ENCODE assay signal across 20 cellular contexts in genomic region chr17:80281516-80281915, GRCh38. TPM values are rescaled to one million over a fixed set of nuclear protein-coding genes. Genes with fewer than 3 reads are reported as not detected.
DNase-seq lines count a peak whose midpoint lies in the region; ATAC-seq and TF ChIP-seq lines count a peak whose summit lies in the region.
"Had no signal": no experiment of that assay in that cellular context is flagged by ENCODE, and none has a peak within 500 bp of the region (broad histone marks: within the 10 kb centered on the region; RNA-seq: fewer than 3 reads in every experiment).

No MANE protein-coding gene starts in this region.

- no peak overlapping the region for H3K4me3 Mint-ChIP-seq in effector memory CD8-positive, alpha-beta T cell
- H3K4me3 Mint-ChIP-seq in natural killer cell: no peak overlapping the region
- H3K4me3 Mint-ChIP-seq in CD4-positive, alpha-beta memory T cell: no peak overlapping the region

- no peak overlapping the region for H3K4me3 ChIP-seq in body of pancreas
- no peak overlapping the region for H3K4me3 ChIP-seq in CD4-positive, alpha-beta memory T cell (ENCODE audit: low read length in 2 of 2)
- H3K4me3 ChIP-seq: SJSA1 had no signal

- peaks cover 71% of the 10 kb centered on the region for H3K36me3 Mint-ChIP-seq in effector memory CD8-positive, alpha-beta T cell (ENCODE audit: insufficient read depth)
- H3K36me3 Mint-ChIP-seq in natural killer cell: no peaks in the 10 kb centered on the region
- peaks cover 4 to 45% of the 10 kb centered on the region in 2 donors for H3K36me3 Mint-ChIP-seq in CD4-positive, alpha-beta memory T cell

- peak overlapping the region; percentile 56 to 86 for H3K27ac Mint-ChIP-seq in effector memory CD8-positive, alpha-beta T cell
- peak overlapping the region; percentile 53 to 68 for H3K27ac Mint-ChIP-seq in natural killer cell
- peak overlapping the region in 3 of 7 donors; percentile 19 to 78 (median 35) for H3K27ac Mint-ChIP-seq in CD4-positive, alpha-beta memory T cell

- TF ChIP-seq CTCF in natural killer cell (IDR thresholded peaks at IDR 0.05): no peak
- no peak for TF ChIP-seq CTCF in body of pancreas (IDR thresholded peaks at IDR 0.05)

- H3K36me3 ChIP-seq in body of pancreas (replicated peaks in 1 of 2; ENCODE audit: insufficient read depth in 1 of 2, low read depth in 2 of 2): no peaks in the 10 kb centered on the region
- peaks cover 30% of the 10 kb centered on the region for H3K36me3 ChIP-seq in CD4-positive, alpha-beta memory T cell (ENCODE audit: insufficient read depth, low read length)

- H3K27me3 ChIP-seq in body of pancreas: no peaks in the 10 kb centered on the region
- H3K27me3 ChIP-seq in CD4-positive, alpha-beta memory T cell (ENCODE audit: insufficient read depth, low read length): no peaks in the 10 kb centered on the region
- H3K27me3 ChIP-seq: SJSA1 had no signal

- intact Hi-C loops in Right ventricle myocardium inferior (cut with DNase I): no loop called here
- intact Hi-C loops in cardiac septum (cut with DNase I): no loop called here
- intact Hi-C loops in natural killer cell (cut with micrococcal nuclease): no loop called here
- intact Hi-C loops in body of pancreas (cut with DNase I): no loop called here
- intact Hi-C loops in CD4-positive, alpha-beta memory T cell (cut with micrococcal nuclease): no loop called here

- DNase-seq in Right ventricle myocardium inferior (ENCODE audit: missing footprints): peak; percentile 16
- DNase-seq in cardiac septum (ENCODE audit: low spot score): no peak
- no peak for DNase-seq in effector memory CD8-positive, alpha-beta T cell
- DNase-seq in natural killer cell: no peak
- DNase-seq in body of pancreas: no peak
- DNase-seq in CD4-positive, alpha-beta memory T cell: no peak
- DNase-seq: C1 segment of cervical spinal cord, DMS153, DND-41, KBM-7, MV-4-11, NCI-H1105, NCI-H1436 treated with DMSO at 0.1 percent for 48 hours, NCI-H187 treated with DMSO at 0.1 percent for 48 hours, NCI-H2171 treated with DMSO at 0.1 percent for 48 hours, NCI-H524, NCI-H774, Right ventricle myocardium superior had no signal

- CTCF ChIA-PET in CD4-positive, alpha-beta memory T cell (lab: Charles Lee; ENCODE audit: partially characterized antibody): interaction anchor here (1.2 kb wide), 1 partner anchor 43 kb away, joined by 4 read pairs; no protein-coding TSS in a partner anchor

- H3K27ac ChIP-seq in body of pancreas: no peak overlapping the region
- H3K27ac ChIP-seq in CD4-positive, alpha-beta memory T cell (ENCODE audit: low read depth, low read length): no peak overlapping the region
- H3K27ac ChIP-seq: SJSA1 had no signal

- no peaks in the 10 kb centered on the region for H3K27me3 Mint-ChIP-seq in effector memory CD8-positive, alpha-beta T cell
- no peaks in the 10 kb centered on the region for H3K27me3 Mint-ChIP-seq in natural killer cell (ENCODE audit: low read depth in 2 of 2)
- no peaks in the 10 kb centered on the region for H3K27me3 Mint-ChIP-seq in CD4-positive, alpha-beta memory T cell

- ATAC-seq in Right ventricle myocardium inferior (no peak), natural killer cell (no peak), body of pancreas (no peak), HG03159 (IDR thresholded peaks at IDR 0.05; ENCODE audit: unreplicated experiment) (no peak)
- no peak for ATAC-seq in effector memory CD8-positive, alpha-beta T cell (replicated peaks)

- peaks cover 24 to 42% of the 10 kb centered on the region in 2 donors for H3K4me1 Mint-ChIP-seq in effector memory CD8-positive, alpha-beta T cell (ENCODE audit: low read depth in 2 of 2)
- H3K4me1 Mint-ChIP-seq in natural killer cell: peaks cover 37 to 59% of the 10 kb centered on the region in 2 donors
- H3K4me1 Mint-ChIP-seq in CD4-positive, alpha-beta memory T cell: peaks cover 7 to 28% (median 19%) of the 10 kb centered on the region in 4 donors

- POLR2A ChIA-PET in CD4-positive, alpha-beta memory T cell (lab: Charles Lee; ENCODE audit: partially characterized antibody): no interaction called here

- H3K4me1 ChIP-seq in body of pancreas: no peaks in the 10 kb centered on the region
- H3K4me1 ChIP-seq in CD4-positive, alpha-beta memory T cell (ENCODE audit: insufficient read depth, low read length): peaks cover 5% of the 10 kb centered on the region

- TF ChIP-seq POLR2A in body of pancreas (IDR thresholded peaks at IDR 0.05): no peak

- no peaks in the 10 kb centered on the region for H3K9me3 Mint-ChIP-seq in effector memory CD8-positive, alpha-beta T cell
- H3K9me3 Mint-ChIP-seq in natural killer cell: no peaks in the 10 kb centered on the region
- no peaks in the 10 kb centered on the region for H3K9me3 Mint-ChIP-seq in CD4-positive, alpha-beta memory T cell

- WGBS in body of pancreas, 2 donors: 86 to 93% methylated on average over 10 of the region's 10 CpGs

- H3K9me3 ChIP-seq in body of pancreas: no peaks in the 10 kb centered on the region
- H3K9me3 ChIP-seq in CD4-positive, alpha-beta memory T cell (ENCODE audit: control insufficient read depth in 1 of 2, low read length in 2 of 2): no peaks in the 10 kb centered on the region
- H3K9me3 ChIP-seq: SJSA1 had no signal

RNA-seq across cellular contexts. Expression of gene RNF213, which starts 20.9 kb away (rescaled TPM):
- total RNA-seq in Right ventricle myocardium inferior: 28.6 TPM
- 46.4 TPM for total RNA-seq in cardiac septum
- 1,000 to 10,000 TPM in 2 of 3 donors, 100 to 1,000 TPM in 1; 929 to 1,120 (median 1,060) TPM for total RNA-seq in natural killer cell
- 10 to 100 TPM; 60.7 to 69.5 TPM for total RNA-seq in body of pancreas
- 100 to 1,000 TPM; 367 to 399 TPM for total RNA-seq in CD4-positive, alpha-beta memory T cell
- polyA plus RNA-seq in CD4-positive, alpha-beta memory T cell: 10 to 100 TPM; 11.2 to 67.9 TPM
